ENCODE assay signal across 24 cellular contexts in genomic region chr20:17765017-17765416, GRCh38.
DNase-seq lines count a peak whose midpoint lies in the region; ATAC-seq, FAIRE-seq and TF ChIP-seq lines count a peak whose summit lies in the region.
"Had no signal": no experiment of that assay in that cellular context is flagged by ENCODE, and none has a peak within 500 bp of the region (broad histone marks: within the 10 kb centered on the region; RNA-seq: fewer than 3 reads in every experiment).

No MANE protein-coding gene starts in this region.

- H3K4me1 ChIP-seq in H1 (replicated peaks in 1 of 4; ENCODE audit: control insufficient read depth in 3 of 4, insufficient read depth in 4 of 4, low read length in 3 of 4), result peaks cover 2 to 10% (median 4%) of the 10 kb centered on the region in 4 experiments; a peak in 6 of 7 replicates
- no peaks in the 10 kb centered on the region for H3K4me1 ChIP-seq in neuronal stem cell (ENCODE audit: control insufficient read depth in 2 of 2, insufficient read depth in 1 of 2, low read depth in 1 of 2, low read length in 2 of 2)
- H3K4me1 ChIP-seq: BLaER1 treated with 17β-estradiol and CSF1 and Interleukin-3, amounts not matched to agents 10 nM and 100 nM had no signal

- H2BK15ac ChIP-seq in H1 (ENCODE audit: low read length) (no peak overlapping the region; the same call in 1 of the 2 replicates), neuronal stem cell (ENCODE audit: low read length) (no peak overlapping the region)

- H2BK5ac ChIP-seq in H1 (ENCODE audit: low read depth, low read length) (no peak overlapping the region), neuronal stem cell (ENCODE audit: low read length) (no peak overlapping the region)

- FAIRE-seq in H1 (lab: Jason Lieb, UNC), result no peak
- FAIRE-seq: A204.1, D721Med, GM12878, GM12892, GM18507 had no signal

- TF ChIP-seq CTCF in H1 (IDR thresholded peaks at IDR 0.05; ENCODE audit: control extremely low read depth in 1 of 3, insufficient read depth in 1 of 3, low read depth in 1 of 3, low read length in 3 of 3), result no peak
- TF ChIP-seq CTCF in WTC11 (IDR thresholded peaks at IDR 0.05), result no peak

- ATAC-seq in stimulated activated effector memory CD8-positive, alpha-beta T cell treated with anti-CD3 and anti-CD28 coated beads, Interleukin-12 subunit alpha, Interleukin-12 subunit beta, amount 100 ng/mL, for 72 hours, result peak; percentile 24
- ATAC-seq in GM21737 (IDR thresholded peaks at IDR 0.05; ENCODE audit: unreplicated experiment), result no peak
- ATAC-seq in WTC11, result no peak
- ATAC-seq: CD8-positive, alpha-beta T cell; GM12878 had no signal

- H3K79me2 ChIP-seq in H1 (ENCODE audit: control insufficient read depth in 1 of 2, insufficient read depth in 2 of 2, low read length in 2 of 2), result no peaks in the 10 kb centered on the region

- no peaks in the 10 kb centered on the region for H3K4me1 Mint-ChIP-seq in stimulated activated effector memory CD8-positive, alpha-beta T cell treated with anti-CD3 and anti-CD28 coated beads, Interleukin-12 subunit alpha, Interleukin-12 subunit beta, amount 100 ng/mL, for 72 hours
- H3K4me1 Mint-ChIP-seq in WTC11, result peaks cover 26% of the 10 kb centered on the region

- WGBS in H1 (ENCODE audit: extremely low coverage in 1 of 2, insufficient coverage in 1 of 2, insufficient read length in 1 of 2, insufficient replicate concordance in 2 of 2, low coverage in 1 of 2, low lambda C conversion rate in 2 of 2, missing lambda C conversion rate in 1 of 2), 2 experiments, result 98% methylated on average over 4 of the region's 4 CpGs; no CpG with 5 or more reads in 1 of the 2 experiments
- no CpG with 5 or more reads among the region's 4 CpGs for WGBS in neuronal stem cell (ENCODE audit: extremely low coverage in 2 of 2, insufficient read length in 2 of 2, insufficient replicate concordance in 1 of 2), 2 donors

- H3K36me3 ChIP-seq in H1 (ENCODE audit: control insufficient read depth in 2 of 4, insufficient read depth in 4 of 4, low read length in 3 of 4), result no peaks in the 10 kb centered on the region
- no peaks in the 10 kb centered on the region for H3K36me3 ChIP-seq in neuronal stem cell (replicated peaks in 1 of 2; ENCODE audit: control insufficient read depth in 2 of 2, insufficient read depth in 2 of 2, low read length in 2 of 2)
- H3K36me3 ChIP-seq: BLaER1 treated with 17β-estradiol and CSF1 and Interleukin-3, amounts not matched to agents 10 nM and 100 nM had no signal

- H3K56ac ChIP-seq in H1 (replicated peaks; ENCODE audit: insufficient read length, low read depth, low read length), result no peak overlapping the region

- 0 out of 2 replicates have a peak overlapping the region, but pooled peaks have one; percentile 12 for H2BK12ac ChIP-seq in H1 (ENCODE audit: low read depth, low read length)
- H2BK12ac ChIP-seq in neuronal stem cell (ENCODE audit: low read length), result peak overlapping the region; percentile 52

- H3K9ac ChIP-seq in H1 (replicated peaks in 1 of 4; ENCODE audit: extremely low read depth in 1 of 4, low read depth in 3 of 4, low read length in 3 of 4) (no peak overlapping the region; a peak in 1 of 7 replicates), neuronal stem cell (ENCODE audit: low read depth, low read length, poor library complexity) (no peak overlapping the region)
- H3K9ac ChIP-seq: BLaER1 treated with 17β-estradiol and CSF1 and Interleukin-3, amounts not matched to agents 10 nM and 100 nM had no signal

- no peaks in the 10 kb centered on the region for H3K9me3 Mint-ChIP-seq in stimulated activated effector memory CD8-positive, alpha-beta T cell treated with anti-CD3 and anti-CD28 coated beads, Interleukin-12 subunit alpha, Interleukin-12 subunit beta, amount 100 ng/mL, for 72 hours
- peaks cover 6% of the 10 kb centered on the region for H3K9me3 Mint-ChIP-seq in WTC11
- H3K9me3 Mint-ChIP-seq: CD4-positive, alpha-beta T cell; CD8-positive, alpha-beta T cell had no signal

- H3K27me3 Mint-ChIP-seq in WTC11 (ENCODE audit: low read depth), result no peaks in the 10 kb centered on the region; the same call in 1 of the 2 replicates

- no peak overlapping the region for H2BK20ac ChIP-seq in H1 (ENCODE audit: low read length)

- H3K18ac ChIP-seq in H1 (ENCODE audit: extremely low read depth, low read length) (no peak overlapping the region), neuronal stem cell (ENCODE audit: low read length) (no peak overlapping the region)

- H3K4me3 ChIP-seq in H1 (ENCODE audit: extremely low read depth in 1 of 4, insufficient read depth in 2 of 4, low read depth in 3 of 4, low read length in 4 of 4), result no peak overlapping the region
- no peak overlapping the region for H3K4me3 ChIP-seq in neuronal stem cell (ENCODE audit: low read length in 2 of 2)
- H3K4me3 ChIP-seq: BLaER1 treated with 17β-estradiol and CSF1 and Interleukin-3, amounts not matched to agents 10 nM and 100 nM; GM12878 had no signal

- H3K27ac Mint-ChIP-seq in stimulated activated effector memory CD8-positive, alpha-beta T cell treated with anti-CD3 and anti-CD28 coated beads, Interleukin-12 subunit alpha, Interleukin-12 subunit beta, amount 100 ng/mL, for 72 hours, result no peak overlapping the region
- H3K27ac Mint-ChIP-seq in WTC11, result no peak overlapping the region
- H3K27ac Mint-ChIP-seq: B cell; CD4-positive, alpha-beta T cell; CD8-positive, alpha-beta T cell had no signal

- no peak overlapping the region for H3K4me3 Mint-ChIP-seq in stimulated activated effector memory CD8-positive, alpha-beta T cell treated with anti-CD3 and anti-CD28 coated beads, Interleukin-12 subunit alpha, Interleukin-12 subunit beta, amount 100 ng/mL, for 72 hours
- no peak overlapping the region for H3K4me3 Mint-ChIP-seq in WTC11
- H3K4me3 Mint-ChIP-seq: B cell; CD4-positive, alpha-beta T cell; CD8-positive, alpha-beta T cell had no signal

- H4K8ac ChIP-seq in H1 (ENCODE audit: extremely low read depth, insufficient read depth, low read length) (no peak overlapping the region), neuronal stem cell (ENCODE audit: low read depth, low read length) (no peak overlapping the region)

- H2AK5ac ChIP-seq in H1 (ENCODE audit: low read depth, low read length), result no peak overlapping the region
- H2AK5ac ChIP-seq in neuronal stem cell (ENCODE audit: low read depth, low read length), result peak overlapping the region; percentile 44

- H3K9me3 ChIP-seq in H1 (ENCODE audit: insufficient read depth in 2 of 2, low read depth in 1 of 2, low read length in 1 of 2), result no peaks in the 10 kb centered on the region
- no peaks in the 10 kb centered on the region for H3K9me3 ChIP-seq in neuronal stem cell (replicated peaks in 1 of 2; ENCODE audit: control insufficient read depth in 2 of 2, insufficient read depth in 1 of 2, low read depth in 1 of 2, low read length in 2 of 2)
- H3K9me3 ChIP-seq: Caco-2 had no signal

- H3K36me3 Mint-ChIP-seq in stimulated activated effector memory CD8-positive, alpha-beta T cell treated with anti-CD3 and anti-CD28 coated beads, Interleukin-12 subunit alpha, Interleukin-12 subunit beta, amount 100 ng/mL, for 72 hours, result no peaks in the 10 kb centered on the region
- H3K36me3 Mint-ChIP-seq in WTC11, result peaks cover 4% of the 10 kb centered on the region
- H3K36me3 Mint-ChIP-seq: CD8-positive, alpha-beta T cell had no signal

- H4K91ac ChIP-seq in H1 (replicated peaks; ENCODE audit: insufficient read length, low read length) (no peak overlapping the region), neuronal stem cell (ENCODE audit: low read depth, low read length, poor library complexity) (no peak overlapping the region)

- H3K27ac ChIP-seq in H1 (ENCODE audit: low read depth, low read length), result no peak overlapping the region
- H3K27ac ChIP-seq in neuronal stem cell (replicated peaks; ENCODE audit: low read length), result no peak overlapping the region
- H3K27ac ChIP-seq: BLaER1 treated with 17β-estradiol and CSF1 and Interleukin-3, amounts not matched to agents 10 nM and 100 nM; C4-2B had no signal

- no peak for TF ChIP-seq RAD21 in H1 (IDR thresholded peaks at IDR 0.05 in 1 of 2, conservative IDR thresholded peaks at IDR 0.05 in 1 of 2; ENCODE audit: low read depth in 2 of 2, low read length in 2 of 2)

- H3K27me3 ChIP-seq in H1 (replicated peaks in 1 of 4; ENCODE audit: control insufficient read depth in 3 of 4, extremely low read depth in 1 of 4, insufficient read depth in 3 of 4, low read length in 3 of 4), result no peaks in the 10 kb centered on the region
- no peaks in the 10 kb centered on the region for H3K27me3 ChIP-seq in neuronal stem cell (ENCODE audit: control insufficient read depth in 3 of 3, insufficient read depth in 3 of 3, low read depth in 1 of 3, low read length in 3 of 3)
- H3K27me3 ChIP-seq: BLaER1 treated with 17β-estradiol and CSF1 and Interleukin-3, amounts not matched to agents 10 nM and 100 nM had no signal

- H3K23ac ChIP-seq in H1 (ENCODE audit: insufficient read length) (no peak overlapping the region), neuronal stem cell (ENCODE audit: low read depth, low read length, poor library complexity) (peak overlapping the region; percentile 45)

- CTCF ChIA-PET in H1 (lab: Charles Lee; ENCODE audit: partially characterized antibody), result interaction anchor here (0.5 kb wide), 1 partner anchor 14 kb away, joined by 3 read pairs; no protein-coding TSS in a partner anchor
- CTCF ChIA-PET in WTC11 (lab: Charles Lee), result interaction anchor here (1.3 kb wide), 1 partner anchor 83 kb away, joined by 4 read pairs; the partner anchor contains the start of gene RRBP1

- H3K4me2 ChIP-seq in H1 (ENCODE audit: insufficient read depth in 1 of 2, low read depth in 2 of 2, low read length in 2 of 2) (no peak overlapping the region), neuronal stem cell (ENCODE audit: insufficient read depth, low read length, poor library complexity, severe bottlenecking) (no peak overlapping the region)
- H3K4me2 ChIP-seq: BLaER1 treated with 17β-estradiol and CSF1 and Interleukin-3, amounts not matched to agents 10 nM and 100 nM had no signal

- H3K79me1 ChIP-seq in H1 (ENCODE audit: low read depth, low read length), result no peaks in the 10 kb centered on the region; the same call in 1 of the 2 replicates
- H3K79me1 ChIP-seq in neuronal stem cell (ENCODE audit: low read depth, low read length), result no peaks in the 10 kb centered on the region

- DNase-seq in ELF-1 (ENCODE audit: low read depth, low spot score) (peak; percentile 19), H1 (ENCODE audit: low read depth in 1 of 2, low spot score in 2 of 2) (no peak), neuronal stem cell (ENCODE audit: low spot score) (no peak), WTC11 (ENCODE audit: low spot score) (no peak)
- DNase-seq in stimulated activated effector memory CD8-positive, alpha-beta T cell treated with anti-CD3 and anti-CD28 coated beads, Interleukin-12 subunit alpha, Interleukin-12 subunit beta, amount 100 ng/mL, for 72 hours (ENCODE audit: low spot score in 2 of 2), result no peak
- no peak for DNase-seq in activated T-cell treated with anti-CD3 and anti-CD28 coated beads, Interleukin-2, amount 50 U/mL, for 48 hours
- DNase-seq: 8988T; ACHN; AML-193; Caco-2; Calu3; CD4-positive, alpha-beta T cell; CD8-positive, alpha-beta T cell; DMS79 treated with DMSO at 0.1 percent for 48 hours; GDM1 had no signal

- no peak for TF ChIP-seq POLR2A in H1 (IDR thresholded peaks at IDR 0.05; ENCODE audit: control extremely low read depth in 1 of 2, low read depth in 2 of 2, low read length in 2 of 2)

- H2BK120ac ChIP-seq in H1 (replicated peaks; ENCODE audit: low read depth, low read length), result no peak overlapping the region
- H2BK120ac ChIP-seq in neuronal stem cell (ENCODE audit: low read depth, low read length), result peak overlapping the region; percentile 34

- POLR2A ChIA-PET in H1 (lab: Charles Lee; ENCODE audit: partially characterized antibody), result no interaction called here
- POLR2A ChIA-PET in WTC11 (lab: Charles Lee), result no interaction called here

- H2AFZ ChIP-seq in H1 (ENCODE audit: low read length) (no peak overlapping the region), neuronal stem cell (ENCODE audit: low read length) (no peak overlapping the region)

- H3K4ac ChIP-seq in H1 (replicated peaks; ENCODE audit: insufficient read length, low read depth, low read length) (no peak overlapping the region), neuronal stem cell (ENCODE audit: low read length) (no peak overlapping the region)

- H4K20me1 ChIP-seq in H1 (replicated peaks in 1 of 2; ENCODE audit: control insufficient read depth in 1 of 2, insufficient read depth in 2 of 2, low read length in 2 of 2), result no peaks in the 10 kb centered on the region
- H4K20me1 ChIP-seq: BLaER1 treated with 17β-estradiol and CSF1 and Interleukin-3, amounts not matched to agents 10 nM and 100 nM had no signal

- H3K23me2 ChIP-seq in H1 (ENCODE audit: low read depth, low read length), result no peaks in the 10 kb centered on the region

- H3K14ac ChIP-seq in H1 (ENCODE audit: insufficient read length), result no peak overlapping the region
- H3K14ac ChIP-seq in neuronal stem cell (ENCODE audit: low read length), result peak overlapping the region; percentile 84

- no peak for TF ChIP-seq EP300 in H1 (IDR thresholded peaks at IDR 0.05; ENCODE audit: borderline replicate concordance in 1 of 2, low read depth in 2 of 2, low read length in 2 of 2)

- H4K5ac ChIP-seq in H1 (ENCODE audit: insufficient read length, low read depth, low read length), result no peak overlapping the region
